8 cellular contexts compared by ENCODE assay signal in the genomic region with DNA sequence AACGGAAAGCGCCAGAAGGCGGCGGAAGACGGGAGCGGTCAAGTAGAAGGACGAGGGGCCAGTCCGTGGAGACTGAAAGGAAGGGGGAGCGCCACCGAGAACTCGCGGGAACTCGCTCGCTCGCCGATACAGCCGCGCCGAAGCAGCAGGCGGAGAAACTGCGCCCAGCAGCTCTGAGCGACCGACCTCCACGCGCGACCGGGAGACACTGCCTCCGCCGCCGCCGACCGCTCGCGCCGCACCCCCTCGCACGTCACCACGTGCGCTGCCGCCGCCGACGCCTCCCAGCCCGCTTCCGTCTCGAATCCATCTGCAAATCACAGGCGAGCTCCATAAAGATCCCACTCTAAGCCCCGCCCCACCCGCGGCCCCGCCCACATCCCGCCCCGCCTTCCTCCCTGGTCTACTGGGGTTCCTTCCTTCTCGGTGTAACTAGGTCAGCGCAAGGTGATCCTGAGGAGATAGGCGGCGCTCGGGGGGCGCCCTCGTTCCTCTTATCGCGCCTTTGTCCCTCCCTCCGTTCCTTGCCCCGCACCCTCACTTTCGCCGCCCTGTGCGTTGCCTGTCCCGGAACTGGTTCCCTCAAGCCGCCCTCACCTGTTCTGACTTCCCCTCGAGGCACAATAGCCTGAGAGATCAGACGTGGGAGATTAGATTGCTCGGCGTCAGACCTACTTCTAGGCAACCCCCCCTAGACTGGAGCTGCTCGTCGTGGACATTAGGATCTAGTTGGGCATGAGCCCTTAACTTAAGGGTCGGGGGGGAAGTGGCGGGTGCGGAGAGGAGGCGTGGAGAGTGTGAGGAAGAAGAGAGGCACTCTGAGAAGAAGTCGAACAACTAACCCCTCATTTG.
DNase-seq lines count a peak whose midpoint lies in the region; ATAC-seq lines count a peak whose summit lies in the region.

A gene (minus strand): TSS at position 210 of the 852 bp plus-strand sequence. CDS start 7,750 bp downstream, outside the sequence.

- peak; percentile 61 for ATAC-seq in GM19468 (IDR thresholded peaks at IDR 0.05; ENCODE audit: extremely low read depth, unreplicated experiment)

- peak; percentile 96 for DNase-seq in COLO668 (lab: John Stamatoyannopoulos, UW; ENCODE audit: unreplicated experiment)
- peak; percentile 70 for DNase-seq in HS-5 (ENCODE audit: low read depth)
- DNase-seq in NK-92 (lab: John Stamatoyannopoulos, UW; ENCODE audit: unreplicated experiment), result peak; percentile 88
- peak; percentile 96 for DNase-seq in activated CD8-positive, alpha-beta memory T cell treated with anti-CD3 and anti-CD28 coated beads for 24 hours
- DNase-seq in effector CD8-positive, alpha-beta T cell (lab: John Stamatoyannopoulos, UW), result peak; percentile 98
- peak; percentile 95 for DNase-seq in medulla oblongata (ENCODE audit: extremely low spot score)
- DNase-seq in stimulated activated CD8-positive, alpha-beta memory T cell treated with anti-CD3 and anti-CD28 coated beads, Interleukin-12 subunit alpha, Interleukin-12 subunit beta, amount 100 ng/mL, for 1 hour (ENCODE audit: low read depth), result peak; percentile 89

Comparison
In these comparisons a context has a peak if more than half of its experiments do, and no peak if none do; other contexts are left out.
1. Peak in every context shown above with its lines: DNase-seq and ATAC-seq.